ENCODE assay signal across 17 cellular contexts in genomic region chr21:27813750-27814149, GRCh38.
A peak's percentile ranks its signal among the peaks of the same experiment; 100 is the strongest.
DNase-seq lines count a peak whose midpoint lies in the region; ATAC-seq, FAIRE-seq and TF ChIP-seq lines count a peak whose summit lies in the region.
"Had no signal": no experiment of that assay in that cellular context is flagged by ENCODE, and none has a peak within 500 bp of the region (broad histone marks: within the 10 kb centered on the region; RNA-seq: fewer than 3 reads in every experiment).

No MANE protein-coding gene starts in this region.

- H4K20me1 ChIP-seq in mammary epithelial cell (ENCODE audit: insufficient read depth, low read length) = no peaks in the 10 kb centered on the region

- no peak for TF ChIP-seq EP300 in transverse colon (IDR thresholded peaks at IDR 0.05; ENCODE audit: low read depth)

- TF ChIP-seq POLR2A in transverse colon (IDR thresholded peaks at IDR 0.05) = no peak

- BruUV-seq in mammary epithelial cell (replicated peaks; lab: Mats Ljungman, UMichigan) = no TSS peak
- BruUV-seq in MCF 10A (replicated peaks; lab: Mats Ljungman, UMichigan) = no TSS peak

- H3K4me3 ChIP-seq in mammary epithelial cell (replicated peaks in 1 of 3; ENCODE audit: insufficient read depth in 1 of 3, low read depth in 2 of 3, low read length in 3 of 3) (no peak overlapping the region), transverse colon (no peak overlapping the region)
- H3K4me3 ChIP-seq: PC-9 had no signal

- no peak overlapping the region for H3K4me3 Mint-ChIP-seq in MCF 10A (ENCODE audit: unreplicated experiment)
- H3K4me3 Mint-ChIP-seq: activated T-cell treated with anti-CD3 and anti-CD28 coated beads, Interleukin-2, amount 50 U/mL, for 4 hours; stimulated activated naive B cell treated with anti-CD40 and anti-IgM and Interleukin-4, amounts not matched to agents 10 μg/mL and 1 μg/mL and 100 μg/mL, for 72 hours; T-helper 1 cell treated with Interleukin-12 subunit alpha and Interleukin-12 subunit beta and Interleukin-4 antibody, amounts not matched to agents 30 μg/mL and 1 μg/mL, for 36 hours had no signal

- no peaks in the 10 kb centered on the region for H3K9me3 Mint-ChIP-seq in MCF 10A (ENCODE audit: unreplicated experiment)
- H3K9me3 Mint-ChIP-seq: activated T-cell treated with anti-CD3 and anti-CD28 coated beads, Interleukin-2, amount 50 U/mL, for 4 hours; stimulated activated naive B cell treated with anti-CD40 and anti-IgM and Interleukin-4, amounts not matched to agents 10 μg/mL and 1 μg/mL and 100 μg/mL, for 72 hours; T-helper 1 cell treated with Interleukin-12 subunit alpha and Interleukin-12 subunit beta and Interleukin-4 antibody, amounts not matched to agents 30 μg/mL and 1 μg/mL, for 36 hours had no signal

- no peaks in the 10 kb centered on the region for H3K4me1 Mint-ChIP-seq in MCF 10A (ENCODE audit: insufficient read depth, unreplicated experiment)
- H3K4me1 Mint-ChIP-seq: stimulated activated naive B cell treated with anti-CD40 and anti-IgM and Interleukin-4, amounts not matched to agents 10 μg/mL and 1 μg/mL and 100 μg/mL, for 72 hours had no signal

- H3K27ac ChIP-seq in mammary epithelial cell (ENCODE audit: insufficient read depth, low read depth, low read length) = no peak overlapping the region
- peak overlapping the region; percentile 6 to 62 (median 33) for H3K27ac ChIP-seq in transverse colon
- H3K27ac ChIP-seq: 22Rv1, PC-9 had no signal

- CTCF ChIA-PET in mammary epithelial cell (lab: Charles Lee; ENCODE audit: low non-redundant PET) = no interaction called here
- CTCF ChIA-PET in MCF 10A (lab: Yijun Ruan, JAX) = interaction anchor here (1.0 kb wide), 1 partner anchor 10 kb away, joined by 5 read pairs; no protein-coding TSS in a partner anchor

- FAIRE-seq in RCC 7860 (lab: Jason Lieb, UNC) = no peak
- FAIRE-seq: colon had no signal

- in situ Hi-C loops in mammary epithelial cell (cut with MboI; ENCODE audit: low sequenced_read_pairs in 2 of 2) (no loop called here), transverse colon (cut with MboI; ENCODE audit: low pct_ligation_motif_present in 1 of 4, low pct_unique_long_range_greater_than_20kb in 1 of 4, low sequenced_read_pairs in 3 of 4) (no loop called here)

- dilution Hi-C loops in mammary epithelial cell (cut with HindIII; ENCODE audit: low sequenced_read_pairs) = no loop called here

- H3K4me1 ChIP-seq in mammary epithelial cell (ENCODE audit: insufficient read depth, low read length) = no peaks in the 10 kb centered on the region
- peaks cover 4 to 33% (median 10%) of the 10 kb centered on the region in 4 donors for H3K4me1 ChIP-seq in transverse colon

- no peaks in the 10 kb centered on the region for H3K27me3 Mint-ChIP-seq in MCF 10A (ENCODE audit: insufficient read depth, unreplicated experiment)
- H3K27me3 Mint-ChIP-seq: stimulated activated naive B cell treated with anti-CD40 and anti-IgM and Interleukin-4, amounts not matched to agents 10 μg/mL and 1 μg/mL and 100 μg/mL, for 72 hours had no signal

- intact Hi-C loops in mammary epithelial cell (cut with micrococcal nuclease) = no loop called here
- intact Hi-C loops in MCF 10A (cut with micrococcal nuclease) = no loop called here
- intact Hi-C loops in transverse colon (cut with DNase I; ENCODE audit: low total_unique reads) = no loop called here

- H3K36me3 Mint-ChIP-seq in MCF 10A (ENCODE audit: insufficient read depth, unreplicated experiment) = no peaks in the 10 kb centered on the region
- H3K36me3 Mint-ChIP-seq: stimulated activated naive B cell treated with anti-CD40 and anti-IgM and Interleukin-4, amounts not matched to agents 10 μg/mL and 1 μg/mL and 100 μg/mL, for 72 hours had no signal

- POLR2A ChIA-PET in MCF 10A (lab: Yijun Ruan, JAX) = no interaction called here

- no peaks in the 10 kb centered on the region for H3K36me3 ChIP-seq in mammary epithelial cell (ENCODE audit: insufficient read depth, low read length)
- H3K36me3 ChIP-seq in transverse colon = no peaks in the 10 kb centered on the region

- DNase-seq in mammary epithelial cell (peak; percentile 8), MCF 10A (ENCODE audit: unreplicated experiment) (no peak), fibroblast of peridontal ligament (ENCODE audit: extremely low read depth) (peak; percentile 17), middle frontal gyrus (ENCODE audit: extremely low spot score, low spot score) (peak; percentile 65), transverse colon (peak; percentile 12), RCC 7860 (ENCODE audit: low spot score) (no peak), NCI-H2029 (lab: John Stamatoyannopoulos, UW) (no peak)
- DNase-seq: activated T-cell treated with anti-CD3 and anti-CD28 coated beads, Interleukin-2, amount 50 U/mL, for 4 hours; KBM-7; NCI-H1417; NCI-H510A; stimulated activated naive B cell treated with anti-CD40 and anti-IgM and Interleukin-4, amounts not matched to agents 10 μg/mL and 1 μg/mL and 100 μg/mL, for 72 hours had no signal

- no peak overlapping the region for H3K27ac Mint-ChIP-seq in MCF 10A (ENCODE audit: low read depth, unreplicated experiment)
- H3K27ac Mint-ChIP-seq: stimulated activated naive B cell treated with anti-CD40 and anti-IgM and Interleukin-4, amounts not matched to agents 10 μg/mL and 1 μg/mL and 100 μg/mL, for 72 hours; T-helper 1 cell treated with Interleukin-12 subunit alpha and Interleukin-12 subunit beta and Interleukin-4 antibody, amounts not matched to agents 30 μg/mL and 1 μg/mL, for 36 hours had no signal

- no peak for ATAC-seq in GM21423 (IDR thresholded peaks at IDR 0.05; ENCODE audit: unreplicated experiment)
- ATAC-seq: activated T-cell treated with anti-CD3 and anti-CD28 coated beads, Interleukin-2, amount 50 U/mL, for 4 hours; stimulated activated naive B cell treated with anti-CD40 and anti-IgM and Interleukin-4, amounts not matched to agents 10 μg/mL and 1 μg/mL and 100 μg/mL, for 72 hours had no signal

- WGBS in mammary epithelial cell (ENCODE audit: low coverage, missing lambda C conversion rate) = 2% methylated on average over 7 of the region's 8 CpGs
- 32 to 45% methylated on average over 5 to 8 of the region's 8 CpGs for WGBS in transverse colon (ENCODE audit: low coverage in 1 of 2), 2 donors

- H3K9me3 ChIP-seq in mammary epithelial cell (replicated peaks; ENCODE audit: insufficient read depth, low read length) (no peaks in the 10 kb centered on the region), transverse colon (no peaks in the 10 kb centered on the region)

- no peaks in the 10 kb centered on the region for H3K79me2 ChIP-seq in mammary epithelial cell (ENCODE audit: insufficient read depth, low read length)

- TF ChIP-seq CTCF in mammary epithelial cell (conservative IDR thresholded peaks at IDR 0.05 in 1 of 2, IDR thresholded peaks at IDR 0.05 in 1 of 2; ENCODE audit: extremely low read depth in 1 of 2, insufficient read depth in 1 of 2, low read depth in 1 of 2, low read length in 2 of 2) (no peak), MCF 10A (IDR thresholded peaks at IDR 0.05; ENCODE audit: unreplicated experiment) (no peak), transverse colon (IDR thresholded peaks at IDR 0.05) (no peak)

- peak overlapping the region; percentile 73 for H2AFZ ChIP-seq in mammary epithelial cell (ENCODE audit: low read depth, low read length)
- H2AFZ ChIP-seq: PC-9 had no signal

- no peak overlapping the region for H3K4me2 ChIP-seq in mammary epithelial cell (ENCODE audit: insufficient read depth, low read depth, low read length)
- H3K4me2 ChIP-seq: PC-9 had no signal

- no peaks in the 10 kb centered on the region for H3K27me3 ChIP-seq in mammary epithelial cell (ENCODE audit: insufficient read depth, low read length)
- H3K27me3 ChIP-seq in transverse colon = no peaks in the 10 kb centered on the region

- H3K9ac ChIP-seq in mammary epithelial cell (ENCODE audit: insufficient read depth, low read length) = no peak overlapping the region

Comparison
In these comparisons a context has a peak if more than half of its experiments do, and no peak if none do; other contexts are left out.
1. DNase-seq: peak in mammary epithelial cell (single experiment), fibroblast of peridontal ligament (single experiment), middle frontal gyrus (single experiment) and transverse colon (single experiment); none in MCF 10A (single experiment), RCC 7860 (single experiment) and NCI-H2029 (single experiment).